11 cellular contexts compared by ENCODE assay signal in genomic region chr17:81049372-81049911, GRCh38. TPM values are rescaled to one million over a fixed set of nuclear protein-coding genes. Genes with fewer than 3 reads are reported as not detected.
A peak's percentile ranks its signal among the peaks of the same experiment; 100 is the strongest.
DNase-seq lines count a peak whose midpoint lies in the region; ATAC-seq lines count a peak whose summit lies in the region.
"Had no signal": no experiment of that assay in that cellular context is flagged by ENCODE, and none has a peak within 500 bp of the region (broad histone marks: within the 10 kb centered on the region; RNA-seq: fewer than 3 reads in every experiment).

No MANE protein-coding gene starts in this region.

- H3K4me3 ChIP-seq in mucosa of rectum (ENCODE audit: low read length in 2 of 2), result no peak overlapping the region

- DNase-seq in A172 (ENCODE audit: low spot score) (peak; percentile 46), HT-29 (ENCODE audit: low spot score) (peak; percentile 52), iPS-NIHi11 (ENCODE audit: low spot score) (no peak)
- peak; percentile 10 for DNase-seq in activated naive CD8-positive, alpha-beta T cell treated with anti-CD3 and anti-CD28 coated beads, Interleukin-2, amount 50 U/mL, for 24 hours
- DNase-seq: activated CD4-positive, alpha-beta T cell treated with anti-CD3 and anti-CD28 coated beads for 1 hour; cortex of kidney; NCI-H2081 had no signal

- peak overlapping the region; percentile 48 to 68 for H3K27ac ChIP-seq in mucosa of rectum (ENCODE audit: low read depth in 2 of 2, low read length in 2 of 2)

- H3K4me3 Mint-ChIP-seq in activated naive CD8-positive, alpha-beta T cell treated with anti-CD3 and anti-CD28 coated beads, Interleukin-2, amount 50 U/mL, for 24 hours, result peak overlapping the region; percentile 34

- no peaks in the 10 kb centered on the region for H3K27me3 ChIP-seq in mucosa of rectum (ENCODE audit: control insufficient read depth in 2 of 2, insufficient read depth in 2 of 2, low read length in 2 of 2)

- peaks cover 7% of the 10 kb centered on the region for H3K4me1 Mint-ChIP-seq in activated naive CD8-positive, alpha-beta T cell treated with anti-CD3 and anti-CD28 coated beads, Interleukin-2, amount 50 U/mL, for 24 hours

- no peak overlapping the region for H3K27ac Mint-ChIP-seq in activated naive CD8-positive, alpha-beta T cell treated with anti-CD3 and anti-CD28 coated beads, Interleukin-2, amount 50 U/mL, for 24 hours

- peak overlapping the region in 1 of 2 donors; percentile 60 for H3K9ac ChIP-seq in mucosa of rectum (ENCODE audit: low read depth in 1 of 2, low read length in 2 of 2)

- H3K27me3 Mint-ChIP-seq in activated naive CD8-positive, alpha-beta T cell treated with anti-CD3 and anti-CD28 coated beads, Interleukin-2, amount 50 U/mL, for 24 hours, result no peaks in the 10 kb centered on the region

- no peaks in the 10 kb centered on the region for H3K9me3 Mint-ChIP-seq in activated naive CD8-positive, alpha-beta T cell treated with anti-CD3 and anti-CD28 coated beads, Interleukin-2, amount 50 U/mL, for 24 hours

- peaks cover 31 to 32% of the 10 kb centered on the region in 2 donors for H3K4me1 ChIP-seq in mucosa of rectum (ENCODE audit: control insufficient read depth in 2 of 2, insufficient read depth in 2 of 2, low read length in 2 of 2)

- peak; percentile 33 for ATAC-seq in activated naive CD8-positive, alpha-beta T cell treated with anti-CD3 and anti-CD28 coated beads, Interleukin-2, amount 50 U/mL, for 24 hours
- ATAC-seq in HG03045 (IDR thresholded peaks at IDR 0.05; ENCODE audit: unreplicated experiment) (no peak), GM18498 (IDR thresholded peaks at IDR 0.05; ENCODE audit: unreplicated experiment) (no peak), HG02623 (IDR thresholded peaks at IDR 0.05; ENCODE audit: unreplicated experiment) (no peak)

- H3K9me3 ChIP-seq in mucosa of rectum (ENCODE audit: control insufficient read depth in 2 of 2, low read length in 2 of 2), result no peaks in the 10 kb centered on the region

- H3K36me3 Mint-ChIP-seq in activated naive CD8-positive, alpha-beta T cell treated with anti-CD3 and anti-CD28 coated beads, Interleukin-2, amount 50 U/mL, for 24 hours (ENCODE audit: low read depth), result no peaks in the 10 kb centered on the region

- no peaks in the 10 kb centered on the region for H3K36me3 ChIP-seq in mucosa of rectum (ENCODE audit: control insufficient read depth in 2 of 2, insufficient read depth in 2 of 2, low read length in 2 of 2)

RNA-seq across cellular contexts. Expression of gene BAIAP2, which starts 14.5 kb away (rescaled TPM):
- 83.1 and 89.5 TPM in 2 replicates for total RNA-seq in A172 (2014; rRNA removed; shearing (Covaris generic))
- 93.8 and 105 TPM in 2 replicates for total RNA-seq in HT-29 (2014; rRNA removed; shearing (Covaris generic))

RNA-seq across cellular contexts. Expression of gene CHMP6, which starts 57.8 kb away (rescaled TPM):
- 14.4 and 15.1 TPM in 2 replicates for total RNA-seq in A172 (2014; rRNA removed; shearing (Covaris generic))
- 9.7 and 12.7 TPM in 2 replicates for total RNA-seq in HT-29 (2014; rRNA removed; shearing (Covaris generic))
